Comparison of ENCODE assay signal across 1 cellular context in the genomic region with DNA sequence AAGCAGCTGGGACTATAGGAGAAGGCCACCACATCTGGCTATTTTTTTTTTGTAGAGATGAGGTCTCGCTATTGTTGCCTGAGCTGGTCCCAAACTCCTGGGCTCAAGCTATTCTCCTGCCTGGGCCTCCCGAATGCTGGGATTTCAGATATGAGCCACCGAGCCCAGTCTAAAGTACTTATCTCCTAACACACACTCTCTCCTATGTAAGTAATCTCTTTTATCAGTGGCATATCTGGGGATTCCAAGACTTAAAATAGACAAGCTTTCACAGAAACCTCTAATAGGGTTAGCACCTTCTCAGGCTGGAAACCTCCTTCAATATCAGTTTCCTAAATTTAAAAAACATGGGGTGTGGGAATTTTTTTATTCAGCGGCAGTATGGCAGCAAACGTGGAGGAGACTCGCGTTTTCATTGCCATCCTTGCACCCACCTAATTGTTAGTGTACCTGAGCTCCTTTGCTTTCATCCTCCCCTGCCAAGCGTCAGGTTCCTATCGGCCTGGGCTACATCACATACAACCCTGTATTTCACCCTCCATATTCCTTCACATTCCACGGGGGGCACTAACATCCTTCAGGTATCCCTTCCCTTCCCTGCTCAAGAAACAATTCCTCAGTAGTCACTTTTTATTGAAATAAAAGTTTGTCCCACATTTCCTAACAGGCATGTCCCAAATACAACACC.
TF ChIP-seq lines count a peak whose summit lies in the region.

No MANE protein-coding gene starts in this region.

TF ChIP-seq in K562, 482 proteins besides CTCF, POLR2A, EP300 and RAD21 (continued from another document and continues in another):
- TF ChIP-seq, protein P1, sequence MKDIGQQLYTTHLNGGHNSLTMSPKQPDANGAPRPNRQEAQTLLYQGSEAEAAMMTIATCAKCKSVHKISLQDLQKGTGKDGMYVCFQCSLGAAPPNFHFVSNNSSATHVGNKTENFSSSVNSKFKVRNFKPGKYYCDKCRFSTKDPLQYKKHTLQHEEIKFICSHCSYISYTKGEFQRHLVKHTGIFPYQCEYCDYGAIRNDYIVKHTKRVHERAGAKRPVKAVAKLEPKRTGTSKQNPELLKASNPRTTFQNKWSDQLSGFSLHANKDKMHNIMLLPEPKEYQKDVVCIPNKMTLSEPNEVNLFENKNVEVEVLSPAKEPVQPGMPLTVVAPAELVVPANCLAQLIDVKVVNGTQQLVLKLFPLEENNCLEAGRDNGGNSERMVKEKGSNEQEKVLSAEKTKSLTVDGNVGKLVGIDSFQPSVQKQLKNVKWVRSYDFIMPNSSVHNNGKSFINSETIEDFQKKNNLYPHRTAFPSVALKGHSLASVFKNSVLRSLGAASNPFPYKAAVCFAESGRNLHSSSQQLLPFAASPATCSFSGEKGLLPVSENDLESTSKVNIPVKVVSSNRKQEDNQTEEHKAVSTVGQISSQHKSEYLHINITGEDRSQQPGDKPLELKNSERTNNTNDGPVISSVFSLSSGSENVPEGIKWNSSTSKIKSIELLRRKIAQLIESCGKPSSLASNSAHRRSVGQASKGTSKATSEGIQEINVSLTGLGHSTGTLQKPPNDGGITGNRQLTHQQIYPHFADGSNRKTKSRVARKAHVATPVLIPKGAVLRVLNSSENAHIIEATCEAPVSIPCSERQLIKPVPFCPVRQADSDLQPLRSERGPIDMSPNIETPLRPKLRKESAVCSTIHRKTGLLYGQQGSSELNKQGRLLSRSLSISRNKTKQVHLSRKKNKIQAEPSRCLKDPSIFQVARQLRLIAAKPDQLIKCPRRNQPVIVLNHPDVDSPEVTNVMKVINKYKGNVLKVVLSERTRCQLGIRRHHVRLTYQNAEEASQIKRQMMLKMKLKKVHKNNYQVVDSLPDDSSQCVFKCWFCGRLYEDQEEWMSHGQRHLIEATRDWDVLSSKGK (CRISPR knock-in tag; IDR thresholded peaks at IDR 0.05): no peak
- TF ChIP-seq CAMTA2 (CRISPR knock-in tag; conservative IDR thresholded peaks at IDR 0.05) (no peak), FOXJ2 (tag; IDR thresholded peaks at IDR 0.05) (no peak; the same call in 1 of the 2 replicates), ZKSCAN1 (IDR thresholded peaks at IDR 0.05; ENCODE audit: low read depth, low read length) (no peak), ZKSCAN8 (CRISPR knock-in tag; IDR thresholded peaks at IDR 0.05) (no peak), CXXC5 (CRISPR knock-in tag; IDR thresholded peaks at IDR 0.05) (peak; percentile 66), TSC22D4 (tag; IDR thresholded peaks at IDR 0.05) (no peak), BCOR (IDR thresholded peaks at IDR 0.05) (peak; percentile 55; the same call in 1 of the 2 replicates), KLF13 (tag; IDR thresholded peaks at IDR 0.05; ENCODE audit: borderline replicate concordance, low read depth) (no peak), ZNF644 (tag; IDR thresholded peaks at IDR 0.05; ENCODE audit: low read depth) (peak; percentile 80; the same call in 1 of the 2 replicates), ZNF436 (CRISPR knock-in tag; IDR thresholded peaks at IDR 0.05) (no peak), NR4A1 (CRISPR knock-in tag; IDR thresholded peaks at IDR 0.05) (no peak), NR4A1 (tag; IDR thresholded peaks at IDR 0.05) (no peak), HDAC8 (tag; IDR thresholded peaks at IDR 0.05) (no peak), ZNF551 (CRISPR knock-in tag; IDR thresholded peaks at IDR 0.05) (no peak), ARID2 (IDR thresholded peaks at IDR 0.05) (no peak), ATF7 (IDR thresholded peaks at IDR 0.05) (peak; percentile 21; the same call in 1 of the 2 replicates), ZNF583 (CRISPR knock-in tag; IDR thresholded peaks at IDR 0.05) (0 out of 2 replicates have a peak, but pooled peaks have one; percentile 46), TBL1XR1 (IDR thresholded peaks at IDR 0.05; ENCODE audit: low read length in 2 of 2) (peak; percentile 61 to 89; a peak in 2 of 4 replicates), MIER1 (IDR thresholded peaks at IDR 0.05; ENCODE audit: low read depth) (no peak), TCF7L2 (IDR thresholded peaks at IDR 0.05; ENCODE audit: low read depth, low read length) (no peak), HNRNPH1 (optimal IDR thresholded peaks at IDR 0.05; ENCODE audit: low read depth, low read length) (no peak), MAZ (CRISPR knock-in tag; conservative IDR thresholded peaks at IDR 0.05 in 1 of 2, IDR thresholded peaks at IDR 0.05 in 1 of 2) (0 out of 4 replicates have a peak, but pooled peaks of 1 of the 2 experiments have one; percentile 22), ZBED1 (IDR thresholded peaks at IDR 0.05) (no peak), C11orf30 (IDR thresholded peaks at IDR 0.05; ENCODE audit: low read depth) (no peak), TEAD1 (CRISPR knock-in tag; IDR thresholded peaks at IDR 0.05) (peak; percentile 46 to 82; a peak in 2 of 4 replicates), ZNF174 (CRISPR knock-in tag; IDR thresholded peaks at IDR 0.05) (no peak), ZBTB7A (IDR thresholded peaks at IDR 0.05; ENCODE audit: borderline replicate concordance, control insufficient read depth, low read depth, low read length) (no peak)
- TF ChIP-seq, protein P2, sequence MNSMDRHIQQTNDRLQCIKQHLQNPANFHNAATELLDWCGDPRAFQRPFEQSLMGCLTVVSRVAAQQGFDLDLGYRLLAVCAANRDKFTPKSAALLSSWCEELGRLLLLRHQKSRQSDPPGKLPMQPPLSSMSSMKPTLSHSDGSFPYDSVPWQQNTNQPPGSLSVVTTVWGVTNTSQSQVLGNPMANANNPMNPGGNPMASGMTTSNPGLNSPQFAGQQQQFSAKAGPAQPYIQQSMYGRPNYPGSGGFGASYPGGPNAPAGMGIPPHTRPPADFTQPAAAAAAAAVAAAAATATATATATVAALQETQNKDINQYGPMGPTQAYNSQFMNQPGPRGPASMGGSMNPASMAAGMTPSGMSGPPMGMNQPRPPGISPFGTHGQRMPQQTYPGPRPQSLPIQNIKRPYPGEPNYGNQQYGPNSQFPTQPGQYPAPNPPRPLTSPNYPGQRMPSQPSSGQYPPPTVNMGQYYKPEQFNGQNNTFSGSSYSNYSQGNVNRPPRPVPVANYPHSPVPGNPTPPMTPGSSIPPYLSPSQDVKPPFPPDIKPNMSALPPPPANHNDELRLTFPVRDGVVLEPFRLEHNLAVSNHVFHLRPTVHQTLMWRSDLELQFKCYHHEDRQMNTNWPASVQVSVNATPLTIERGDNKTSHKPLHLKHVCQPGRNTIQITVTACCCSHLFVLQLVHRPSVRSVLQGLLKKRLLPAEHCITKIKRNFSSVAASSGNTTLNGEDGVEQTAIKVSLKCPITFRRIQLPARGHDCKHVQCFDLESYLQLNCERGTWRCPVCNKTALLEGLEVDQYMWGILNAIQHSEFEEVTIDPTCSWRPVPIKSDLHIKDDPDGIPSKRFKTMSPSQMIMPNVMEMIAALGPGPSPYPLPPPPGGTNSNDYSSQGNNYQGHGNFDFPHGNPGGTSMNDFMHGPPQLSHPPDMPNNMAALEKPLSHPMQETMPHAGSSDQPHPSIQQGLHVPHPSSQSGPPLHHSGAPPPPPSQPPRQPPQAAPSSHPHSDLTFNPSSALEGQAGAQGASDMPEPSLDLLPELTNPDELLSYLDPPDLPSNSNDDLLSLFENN (IDR thresholded peaks at IDR 0.05; ENCODE audit: low read depth in 2 of 2, low read length in 2 of 2): peak in 1 of 2 experiments; percentile 62; a peak in 2 of 4 replicates
- TF ChIP-seq, protein P3, sequence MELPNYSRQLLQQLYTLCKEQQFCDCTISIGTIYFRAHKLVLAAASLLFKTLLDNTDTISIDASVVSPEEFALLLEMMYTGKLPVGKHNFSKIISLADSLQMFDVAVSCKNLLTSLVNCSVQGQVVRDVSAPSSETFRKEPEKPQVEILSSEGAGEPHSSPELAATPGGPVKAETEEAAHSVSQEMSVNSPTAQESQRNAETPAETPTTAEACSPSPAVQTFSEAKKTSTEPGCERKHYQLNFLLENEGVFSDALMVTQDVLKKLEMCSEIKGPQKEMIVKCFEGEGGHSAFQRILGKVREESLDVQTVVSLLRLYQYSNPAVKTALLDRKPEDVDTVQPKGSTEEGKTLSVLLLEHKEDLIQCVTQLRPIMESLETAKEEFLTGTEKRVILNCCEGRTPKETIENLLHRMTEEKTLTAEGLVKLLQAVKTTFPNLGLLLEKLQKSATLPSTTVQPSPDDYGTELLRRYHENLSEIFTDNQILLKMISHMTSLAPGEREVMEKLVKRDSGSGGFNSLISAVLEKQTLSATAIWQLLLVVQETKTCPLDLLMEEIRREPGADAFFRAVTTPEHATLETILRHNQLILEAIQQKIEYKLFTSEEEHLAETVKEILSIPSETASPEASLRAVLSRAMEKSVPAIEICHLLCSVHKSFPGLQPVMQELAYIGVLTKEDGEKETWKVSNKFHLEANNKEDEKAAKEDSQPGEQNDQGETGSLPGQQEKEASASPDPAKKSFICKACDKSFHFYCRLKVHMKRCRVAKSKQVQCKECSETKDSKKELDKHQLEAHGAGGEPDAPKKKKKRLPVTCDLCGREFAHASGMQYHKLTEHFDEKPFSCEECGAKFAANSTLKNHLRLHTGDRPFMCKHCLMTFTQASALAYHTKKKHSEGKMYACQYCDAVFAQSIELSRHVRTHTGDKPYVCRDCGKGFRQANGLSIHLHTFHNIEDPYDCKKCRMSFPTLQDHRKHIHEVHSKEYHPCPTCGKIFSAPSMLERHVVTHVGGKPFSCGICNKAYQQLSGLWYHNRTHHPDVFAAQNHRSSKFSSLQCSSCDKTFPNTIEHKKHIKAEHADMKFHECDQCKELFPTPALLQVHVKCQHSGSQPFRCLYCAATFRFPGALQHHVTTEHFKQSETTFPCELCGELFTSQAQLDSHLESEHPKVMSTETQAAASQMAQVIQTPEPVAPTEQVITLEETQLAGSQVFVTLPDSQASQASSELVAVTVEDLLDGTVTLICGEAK (IDR thresholded peaks at IDR 0.05): peak; percentile 45; the same call in 1 of the 2 replicates
- TF ChIP-seq, protein P3 (CRISPR knock-in tag; IDR thresholded peaks at IDR 0.05): no peak
- TF ChIP-seq, protein P4, sequence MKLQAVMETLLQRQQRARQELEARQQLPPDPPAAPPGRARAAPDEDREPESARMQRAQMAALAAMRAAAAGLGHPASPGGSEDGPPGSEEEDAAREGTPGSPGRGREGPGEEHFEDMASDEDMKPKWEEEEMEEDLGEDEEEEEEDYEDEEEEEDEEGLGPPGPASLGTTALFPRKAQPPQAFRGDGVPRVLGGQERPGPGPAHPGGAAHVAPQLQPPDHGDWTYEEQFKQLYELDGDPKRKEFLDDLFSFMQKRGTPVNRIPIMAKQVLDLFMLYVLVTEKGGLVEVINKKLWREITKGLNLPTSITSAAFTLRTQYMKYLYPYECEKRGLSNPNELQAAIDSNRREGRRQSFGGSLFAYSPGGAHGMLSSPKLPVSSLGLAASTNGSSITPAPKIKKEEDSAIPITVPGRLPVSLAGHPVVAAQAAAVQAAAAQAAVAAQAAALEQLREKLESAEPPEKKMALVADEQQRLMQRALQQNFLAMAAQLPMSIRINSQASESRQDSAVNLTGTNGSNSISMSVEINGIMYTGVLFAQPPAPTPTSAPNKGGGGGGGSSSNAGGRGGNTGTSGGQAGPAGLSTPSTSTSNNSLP (IDR thresholded peaks at IDR 0.05; ENCODE audit: borderline replicate concordance, low read depth, low read length): peak; percentile 58; the same call in 1 of the 2 replicates
- TF ChIP-seq, protein P5, sequence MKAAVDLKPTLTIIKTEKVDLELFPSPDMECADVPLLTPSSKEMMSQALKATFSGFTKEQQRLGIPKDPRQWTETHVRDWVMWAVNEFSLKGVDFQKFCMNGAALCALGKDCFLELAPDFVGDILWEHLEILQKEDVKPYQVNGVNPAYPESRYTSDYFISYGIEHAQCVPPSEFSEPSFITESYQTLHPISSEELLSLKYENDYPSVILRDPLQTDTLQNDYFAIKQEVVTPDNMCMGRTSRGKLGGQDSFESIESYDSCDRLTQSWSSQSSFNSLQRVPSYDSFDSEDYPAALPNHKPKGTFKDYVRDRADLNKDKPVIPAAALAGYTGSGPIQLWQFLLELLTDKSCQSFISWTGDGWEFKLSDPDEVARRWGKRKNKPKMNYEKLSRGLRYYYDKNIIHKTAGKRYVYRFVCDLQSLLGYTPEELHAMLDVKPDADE (conservative IDR thresholded peaks at IDR 0.05; ENCODE audit: control insufficient read depth, low read depth, low read length): no peak
- TF ChIP-seq, protein P6, sequence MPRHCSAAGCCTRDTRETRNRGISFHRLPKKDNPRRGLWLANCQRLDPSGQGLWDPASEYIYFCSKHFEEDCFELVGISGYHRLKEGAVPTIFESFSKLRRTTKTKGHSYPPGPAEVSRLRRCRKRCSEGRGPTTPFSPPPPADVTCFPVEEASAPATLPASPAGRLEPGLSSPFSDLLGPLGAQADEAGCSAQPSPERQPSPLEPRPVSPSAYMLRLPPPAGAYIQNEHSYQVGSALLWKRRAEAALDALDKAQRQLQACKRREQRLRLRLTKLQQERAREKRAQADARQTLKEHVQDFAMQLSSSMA (CRISPR knock-in tag; IDR thresholded peaks at IDR 0.05): no peak
- TF ChIP-seq, protein P7, sequence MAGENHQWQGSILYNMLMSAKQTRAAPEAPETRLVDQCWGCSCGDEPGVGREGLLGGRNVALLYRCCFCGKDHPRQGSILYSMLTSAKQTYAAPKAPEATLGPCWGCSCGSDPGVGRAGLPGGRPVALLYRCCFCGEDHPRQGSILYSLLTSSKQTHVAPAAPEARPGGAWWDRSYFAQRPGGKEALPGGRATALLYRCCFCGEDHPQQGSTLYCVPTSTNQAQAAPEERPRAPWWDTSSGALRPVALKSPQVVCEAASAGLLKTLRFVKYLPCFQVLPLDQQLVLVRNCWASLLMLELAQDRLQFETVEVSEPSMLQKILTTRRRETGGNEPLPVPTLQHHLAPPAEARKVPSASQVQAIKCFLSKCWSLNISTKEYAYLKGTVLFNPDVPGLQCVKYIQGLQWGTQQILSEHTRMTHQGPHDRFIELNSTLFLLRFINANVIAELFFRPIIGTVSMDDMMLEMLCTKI (IDR thresholded peaks at IDR 0.05; ENCODE audit: partially characterized antibody): no peak
